In genomic region chr5:172110260-172110815, GRCh38 we compare ENCODE assay signal across 9 cellular contexts.
A peak's percentile ranks its signal among the peaks of the same experiment; 100 is the strongest.
DNase-seq lines count a peak whose midpoint lies in the region; ATAC-seq and TF ChIP-seq lines count a peak whose summit lies in the region.
"Had no signal": no experiment of that assay in that cellular context is flagged by ENCODE, and none has a peak within 500 bp of the region (broad histone marks: within the 10 kb centered on the region; RNA-seq: fewer than 3 reads in every experiment).

No MANE protein-coding gene starts in this region.

- H3K36me3 ChIP-seq in CD4-positive, CD25-positive, alpha-beta regulatory T cell (ENCODE audit: control insufficient read depth, insufficient read depth, low read length): peaks cover 32% of the 10 kb centered on the region
- no peaks in the 10 kb centered on the region for H3K36me3 ChIP-seq in colonic mucosa

- TF ChIP-seq CTCF in colonic mucosa (IDR thresholded peaks at IDR 0.05): no peak

- peak overlapping the region; percentile 87 for H3K27ac ChIP-seq in CD4-positive, CD25-positive, alpha-beta regulatory T cell (ENCODE audit: insufficient read depth, low read length, poor library complexity, severe bottlenecking)
- H3K27ac ChIP-seq in colonic mucosa: peak overlapping the region; percentile 55

- H3K9ac ChIP-seq in colonic mucosa (ENCODE audit: low read depth in 2 of 2, low read length in 2 of 2): peak overlapping the region in 1 of 2 donors; percentile 63

- H3K27ac Mint-ChIP-seq in CD4-positive, CD25-positive, alpha-beta regulatory T cell: peak overlapping the region; percentile 70 to 92 (median 88)
- H3K27ac Mint-ChIP-seq in natural killer cell treated with Interleukin-12 subunit alpha and Interleukin-12 subunit beta and Interleukin-15 and Interleukin-18, amount 100 ng/mL, for 72 hours: peak overlapping the region; percentile 97 to 100

- peak overlapping the region in 3 of 4 donors; percentile 43 to 83 (median 61) for H3K4me3 Mint-ChIP-seq in CD4-positive, CD25-positive, alpha-beta regulatory T cell
- H3K4me3 Mint-ChIP-seq in natural killer cell treated with Interleukin-12 subunit alpha and Interleukin-12 subunit beta and Interleukin-15 and Interleukin-18, amount 100 ng/mL, for 72 hours: peak overlapping the region; percentile 87

- DNase-seq in CD4-positive, CD25-positive, alpha-beta regulatory T cell: no peak
- DNase-seq in Kasumi-1 (lab: John Stamatoyannopoulos, UW) (peak; percentile 22 to 25), colonic mucosa (no peak), NCI-H2171 treated with DMSO at 0.1 percent for 48 hours (lab: John Stamatoyannopoulos, UW) (no peak), DMS114 treated with DMSO at 0.1 percent for 48 hours (lab: John Stamatoyannopoulos, UW; ENCODE audit: unreplicated experiment) (no peak), SKM-1 treated with dmso at 0.1 percent for 144 hours (lab: John Stamatoyannopoulos, UW; ENCODE audit: unreplicated experiment) (no peak)
- no peak for DNase-seq in natural killer cell treated with Interleukin-12 subunit alpha and Interleukin-12 subunit beta and Interleukin-15 and Interleukin-18, amount 100 ng/mL, for 72 hours (ENCODE audit: low spot score)
- DNase-seq: dorsolateral prefrontal cortex had no signal

- H3K4me3 ChIP-seq in CD4-positive, CD25-positive, alpha-beta regulatory T cell (ENCODE audit: low read depth, low read length): peak overlapping the region; percentile 62
- no peak overlapping the region for H3K4me3 ChIP-seq in colonic mucosa
- H3K4me3 ChIP-seq: dorsolateral prefrontal cortex had no signal

- peaks cover 7% of the 10 kb centered on the region for H3K27me3 Mint-ChIP-seq in CD4-positive, CD25-positive, alpha-beta regulatory T cell
- H3K27me3 Mint-ChIP-seq in natural killer cell treated with Interleukin-12 subunit alpha and Interleukin-12 subunit beta and Interleukin-15 and Interleukin-18, amount 100 ng/mL, for 72 hours: no peaks in the 10 kb centered on the region

- H3K27me3 ChIP-seq in CD4-positive, CD25-positive, alpha-beta regulatory T cell (ENCODE audit: control insufficient read depth, insufficient read depth, low read length): no peaks in the 10 kb centered on the region
- no peaks in the 10 kb centered on the region for H3K27me3 ChIP-seq in colonic mucosa
- H3K27me3 ChIP-seq: dorsolateral prefrontal cortex had no signal

- no peaks in the 10 kb centered on the region for H3K9me3 ChIP-seq in CD4-positive, CD25-positive, alpha-beta regulatory T cell (ENCODE audit: control insufficient read depth in 2 of 2, low read length in 2 of 2)
- no peaks in the 10 kb centered on the region for H3K9me3 ChIP-seq in colonic mucosa

- intact Hi-C loops in colonic mucosa (cut with DNase I): no loop called here

- ATAC-seq in CD4-positive, CD25-positive, alpha-beta regulatory T cell (ENCODE audit: low read depth in 2 of 2): no peak
- ATAC-seq in natural killer cell treated with Interleukin-12 subunit alpha and Interleukin-12 subunit beta and Interleukin-15 and Interleukin-18, amount 100 ng/mL, for 72 hours: no peak
- no peak for ATAC-seq in HG03280 (IDR thresholded peaks at IDR 0.05; ENCODE audit: unreplicated experiment)

- H3K4me1 Mint-ChIP-seq in CD4-positive, CD25-positive, alpha-beta regulatory T cell: peaks cover 28 to 82% (median 60%) of the 10 kb centered on the region in 4 donors
- H3K4me1 Mint-ChIP-seq in natural killer cell treated with Interleukin-12 subunit alpha and Interleukin-12 subunit beta and Interleukin-15 and Interleukin-18, amount 100 ng/mL, for 72 hours (ENCODE audit: low read depth in 2 of 2): peaks cover 64 to 71% of the 10 kb centered on the region in 2 donors

- peaks cover 0 to 2% (median 0%) of the 10 kb centered on the region in 7 donors for H3K9me3 Mint-ChIP-seq in CD4-positive, CD25-positive, alpha-beta regulatory T cell
- peaks cover 3% of the 10 kb centered on the region for H3K9me3 Mint-ChIP-seq in natural killer cell treated with Interleukin-12 subunit alpha and Interleukin-12 subunit beta and Interleukin-15 and Interleukin-18, amount 100 ng/mL, for 72 hours

- peaks cover 35% of the 10 kb centered on the region for H3K36me3 Mint-ChIP-seq in CD4-positive, CD25-positive, alpha-beta regulatory T cell
- H3K36me3 Mint-ChIP-seq in natural killer cell treated with Interleukin-12 subunit alpha and Interleukin-12 subunit beta and Interleukin-15 and Interleukin-18, amount 100 ng/mL, for 72 hours: peaks cover 7% of the 10 kb centered on the region

- H3K4me1 ChIP-seq in CD4-positive, CD25-positive, alpha-beta regulatory T cell (ENCODE audit: control insufficient read depth, insufficient read depth, low read length, poor library complexity, severe bottlenecking): peaks cover 77% of the 10 kb centered on the region
- H3K4me1 ChIP-seq in colonic mucosa: peaks cover 13% of the 10 kb centered on the region

Comparison
In these comparisons a context has a peak if more than half of its experiments do, and no peak if none do; other contexts are left out.
1. DNase-seq: peak in Kasumi-1 (2 of 2); none in CD4-positive, CD25-positive, alpha-beta regulatory T cell (0 of 3), colonic mucosa (single experiment), natural killer cell treated with Interleukin-12 subunit alpha and Interleukin-12 subunit beta and Interleukin-15 and Interleukin-18, amount 100 ng/mL, for 72 hours (single experiment), NCI-H2171 treated with DMSO at 0.1 percent for 48 hours (single experiment), DMS114 treated with DMSO at 0.1 percent for 48 hours (single experiment) and SKM-1 treated with dmso at 0.1 percent for 144 hours (single experiment).